In genomic region chr22:50775132-50775531, GRCh38 we compare ENCODE assay signal across 9 cellular contexts. TPM values are rescaled to one million over a fixed set of nuclear protein-coding genes. Genes with fewer than 3 reads are reported as not detected.
DNase-seq lines count a peak whose midpoint lies in the region; ATAC-seq and TF ChIP-seq lines count a peak whose summit lies in the region.
"Not testable (repeated sequence)": the region's sequence is repeated elsewhere in the genome, so short reads cannot be mapped to it uniquely, and the experiment has no call there.
"Had no signal": no experiment of that assay in that cellular context is flagged by ENCODE, and none has a peak within 500 bp of the region (broad histone marks: within the 10 kb centered on the region; RNA-seq: fewer than 3 reads in every experiment).

No MANE protein-coding gene starts in this region.

- peaks cover 20% of the 10 kb centered on the region for H3K36me3 Mint-ChIP-seq in stimulated activated memory B cell treated with anti-CD40 and anti-IgM and Interleukin-4, amounts not matched to agents 10 μg/mL and 1 μg/mL and 100 μg/mL, for 72 hours

- TF ChIP-seq CTCF in astrocyte of the cerebellum (IDR thresholded peaks at IDR 0.05; ENCODE audit: low read depth, low read length, missing control alignments): peak; percentile 66
- peak; percentile 72 for TF ChIP-seq CTCF in foreskin keratinocyte (conservative IDR thresholded peaks at IDR 0.05)
- TF ChIP-seq CTCF in lung (IDR thresholded peaks at IDR 0.05; ENCODE audit: control extremely low read depth, extremely low read depth): not testable (repeated sequence)

- H3K4me3 Mint-ChIP-seq in stimulated activated memory B cell treated with anti-CD40 and anti-IgM and Interleukin-4, amounts not matched to agents 10 μg/mL and 1 μg/mL and 100 μg/mL, for 72 hours: not testable (repeated sequence)

- not testable (repeated sequence) for H3K9me3 ChIP-seq in lung (ENCODE audit: control insufficient read depth in 2 of 2, insufficient read depth in 1 of 2, low read length in 1 of 2)

- H3K9me3 Mint-ChIP-seq in stimulated activated memory B cell treated with anti-CD40 and anti-IgM and Interleukin-4, amounts not matched to agents 10 μg/mL and 1 μg/mL and 100 μg/mL, for 72 hours: not testable (repeated sequence)

- H3K4me1 Mint-ChIP-seq in stimulated activated memory B cell treated with anti-CD40 and anti-IgM and Interleukin-4, amounts not matched to agents 10 μg/mL and 1 μg/mL and 100 μg/mL, for 72 hours: not testable (repeated sequence)

- not testable (repeated sequence) for H3K27ac ChIP-seq in foreskin keratinocyte; lung (ENCODE audit: low read depth in 1 of 2, low read length in 1 of 2)

- H3K4me3 ChIP-seq in astrocyte of the cerebellum (ENCODE audit: low read depth, low read length); lung: not testable (repeated sequence)

- not testable (repeated sequence) for H3K27me3 Mint-ChIP-seq in stimulated activated memory B cell treated with anti-CD40 and anti-IgM and Interleukin-4, amounts not matched to agents 10 μg/mL and 1 μg/mL and 100 μg/mL, for 72 hours

- ATAC-seq in foreskin keratinocyte: peak; percentile 77
- not testable (repeated sequence) for ATAC-seq in lung (ENCODE audit: insufficient read depth, low FRiP score)
- peak; percentile 36 for ATAC-seq in stimulated activated memory B cell treated with anti-CD40 and anti-IgM and Interleukin-4, amounts not matched to agents 10 μg/mL and 1 μg/mL and 100 μg/mL, for 72 hours

- H3K27ac Mint-ChIP-seq in stimulated activated memory B cell treated with anti-CD40 and anti-IgM and Interleukin-4, amounts not matched to agents 10 μg/mL and 1 μg/mL and 100 μg/mL, for 72 hours: not testable (repeated sequence)

- WGBS in lung, 2 donors: 21 to 35% methylated on average over 12 of the region's 12 CpGs

- in situ Hi-C loops in astrocyte of the cerebellum (cut with HindIII; ENCODE audit: low sequenced_read_pairs): not testable (repeated sequence)

- POLR2A ChIA-PET in HEK293T (lab: Yijun Ruan, JAX): not testable (repeated sequence)

- not testable (repeated sequence) for H3K4me1 ChIP-seq in foreskin keratinocyte; lung (ENCODE audit: control insufficient read depth in 2 of 2, insufficient read depth in 2 of 2, low read length in 2 of 2)

- not testable (repeated sequence) for H3K36me3 ChIP-seq in lung (ENCODE audit: control insufficient read depth in 2 of 2, insufficient read depth in 2 of 2, low read length in 2 of 2)

- H3K27me3 ChIP-seq in foreskin keratinocyte; lung (ENCODE audit: control insufficient read depth, insufficient read depth): not testable (repeated sequence)

- CTCF ChIA-PET in HEK293T (lab: Yijun Ruan, JAX): interaction anchor here (0.5 to 1.2 kb wide), 7 partner anchors 15 to 481 kb away, joined by 3 to 8 read pairs (median 3); no protein-coding TSS in a partner anchor

- DNase-seq in D341Med (ENCODE audit: low spot score): peak; percentile 83
- DNase-seq in HEK293T (ENCODE audit: extremely low spot score): peak; percentile 66
- peak; percentile 5 for DNase-seq in NCI-H2171 treated with DMSO at 0.1 percent for 48 hours (lab: John Stamatoyannopoulos, UW)
- peak; percentile 6 for DNase-seq in SKM-1 (lab: John Stamatoyannopoulos, UW; ENCODE audit: unreplicated experiment)
- DNase-seq in astrocyte of the cerebellum (ENCODE audit: low read depth): peak; percentile 19
- peak in 1 of 2 donors; percentile 30 for DNase-seq in foreskin keratinocyte
- peak; percentile 41 for DNase-seq in lung (ENCODE audit: low spot score)

RNA-seq across cellular contexts. Expression of gene RABL2B, which starts 8.3 kb away (rescaled TPM):
- total RNA-seq in foreskin keratinocyte (19.6 and 20.7 TPM in 2 replicates), lung (10 to 100 TPM; 33.1 to 53.4 TPM)
- polyA plus RNA-seq in foreskin keratinocyte (18.1 and 18.4 TPM in 2 replicates), lung (10 to 100 TPM; 25.1 to 31.8 TPM)

RNA-seq across cellular contexts. Expression of gene ACR, which starts 37.1 kb away (rescaled TPM):
- total RNA-seq in foreskin keratinocyte: not detected in 2 replicates
- polyA plus RNA-seq in foreskin keratinocyte: not detected in 2 replicates
- 1 to 10 TPM in 1 of 2 donors, under 1 TPM in 1; 0.26 to 1.1 TPM for total RNA-seq in lung
- polyA plus RNA-seq in lung: 1 to 10 TPM in 1 of 2 donors, under 1 TPM in 1; 0.44 to 3.3 TPM
- total RNA-seq: renal cortical epithelial cell had no signal
